14 cellular contexts compared by ENCODE assay signal in the genomic region with DNA sequence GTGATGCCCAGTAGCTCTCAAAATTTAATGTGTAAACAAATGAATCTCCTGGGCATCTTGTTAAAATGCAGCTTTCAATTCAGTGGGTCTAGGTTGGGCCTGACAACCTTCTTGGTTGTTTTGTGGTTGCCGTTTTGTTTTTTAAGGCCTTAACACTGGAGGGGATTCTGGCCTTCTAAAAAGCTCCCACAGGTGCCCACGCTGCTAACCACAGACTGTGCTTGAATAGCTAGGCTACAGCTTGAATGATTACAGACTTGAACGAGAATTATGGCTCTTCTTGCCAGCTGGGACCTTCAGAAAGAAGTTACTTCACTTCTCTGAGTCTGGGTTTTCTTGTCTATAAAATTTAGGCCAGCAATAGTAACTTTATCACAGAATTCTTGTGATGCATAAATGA. TPM values are rescaled to one million over a fixed set of nuclear protein-coding genes. Genes with fewer than 3 reads are reported as not detected.
DNase-seq lines count a peak whose midpoint lies in the region; ATAC-seq and TF ChIP-seq lines count a peak whose summit lies in the region.
"Had no signal": no experiment of that assay in that cellular context is flagged by ENCODE, and none has a peak within 500 bp of the region (broad histone marks: within the 10 kb centered on the region; RNA-seq: fewer than 3 reads in every experiment).

No MANE protein-coding gene starts in this region.

- H3K4me1 ChIP-seq in ACC112 (ENCODE audit: control insufficient read depth, insufficient read depth, low read length, unreplicated experiment) (peaks cover 14% of the 10 kb centered on the region), OCI-LY3 (ENCODE audit: low read length) (peaks cover 19% of the 10 kb centered on the region)
- peaks cover 22% of the 10 kb centered on the region for H3K4me1 ChIP-seq in CD4-positive, alpha-beta memory T cell (ENCODE audit: insufficient read depth, low read length)
- H3K4me1 ChIP-seq in naive thymus-derived CD4-positive, alpha-beta T cell (ENCODE audit: control insufficient read depth in 2 of 2, insufficient read depth in 2 of 2, low read length in 2 of 2), result peaks cover 9 to 12% of the 10 kb centered on the region in 2 donors

- peak overlapping the region in 3 of 7 donors; percentile 87 to 90 (median 89) for H3K27ac Mint-ChIP-seq in CD4-positive, alpha-beta memory T cell
- peak overlapping the region in 7 of 9 donors; percentile 17 to 86 (median 62) for H3K27ac Mint-ChIP-seq in naive thymus-derived CD4-positive, alpha-beta T cell

- H3K9me3 Mint-ChIP-seq in CD4-positive, alpha-beta memory T cell, result no peaks in the 10 kb centered on the region
- no peaks in the 10 kb centered on the region for H3K9me3 Mint-ChIP-seq in naive thymus-derived CD4-positive, alpha-beta T cell

- CTCF ChIA-PET in CD4-positive, alpha-beta memory T cell (lab: Charles Lee; ENCODE audit: partially characterized antibody), result interaction anchor here (0.6 to 11.0 kb wide), 47 partner anchors 10 to 776 kb away, joined by 3 to 388 read pairs (median 5); partner anchors contain the start of genes BATF, ERG28, IFT43 and TGFB3
- CTCF ChIA-PET in naive thymus-derived CD4-positive, alpha-beta T cell (lab: Charles Lee), result interaction anchor here (0.8 to 7.4 kb wide), 18 partner anchors 10 to 405 kb away, joined by 3 to 133 read pairs (median 4); partner anchors contain the start of genes BATF, ERG28, TGFB3 and TTLL5

- no peak for DNase-seq in CD4-positive, alpha-beta memory T cell
- no peak for DNase-seq in naive thymus-derived CD4-positive, alpha-beta T cell
- no peak for DNase-seq in C1 segment of cervical spinal cord (lab: John Stamatoyannopoulos, UW)
- no peak for DNase-seq in NCI-H1417 treated with DMSO at 0.1 percent for 48 hours (lab: John Stamatoyannopoulos, UW)
- DNase-seq in kidney glomerular epithelial cell (lab: John Stamatoyannopoulos, UW), result no peak
- DNase-seq in left cardiac atrium, result no peak
- DNase-seq: NCI-H1436 treated with DMSO at 0.1 percent for 48 hours had no signal

- H3K27ac ChIP-seq in ACC112 (ENCODE audit: low read depth, low read length) (no peak overlapping the region), OCI-LY3 (ENCODE audit: low read length) (peak overlapping the region; percentile 4; the same call in 1 of the 2 replicates)
- no peak overlapping the region for H3K27ac ChIP-seq in CD4-positive, alpha-beta memory T cell (ENCODE audit: low read depth, low read length)
- H3K27ac ChIP-seq in naive thymus-derived CD4-positive, alpha-beta T cell (ENCODE audit: low read depth, low read length), result no peak overlapping the region

- H3K36me3 ChIP-seq in ACC112 (ENCODE audit: insufficient read depth, low read length) (no peaks in the 10 kb centered on the region), OCI-LY3 (replicated peaks; ENCODE audit: low read depth, low read length) (no peaks in the 10 kb centered on the region)
- no peaks in the 10 kb centered on the region for H3K36me3 ChIP-seq in CD4-positive, alpha-beta memory T cell (ENCODE audit: insufficient read depth, low read length)
- H3K36me3 ChIP-seq in naive thymus-derived CD4-positive, alpha-beta T cell (ENCODE audit: control insufficient read depth in 2 of 3, insufficient read depth in 3 of 3, low read length in 3 of 3), result no peaks in the 10 kb centered on the region
- H3K36me3 ChIP-seq: colonic mucosa, left ventricle myocardium inferior, pancreas, suprapubic skin had no signal

- no peak for TF ChIP-seq CTCF in OCI-LY3 (IDR thresholded peaks at IDR 0.05; ENCODE audit: low read depth, low read length)

- H3K9ac ChIP-seq in OCI-LY3 (ENCODE audit: low read length), result peak overlapping the region; percentile 32; the same call in 1 of the 2 replicates

- H3K4me3 ChIP-seq in ACC112 (ENCODE audit: low read depth, low read length), result no peak overlapping the region
- H3K4me3 ChIP-seq in CD4-positive, alpha-beta memory T cell (ENCODE audit: low read length in 2 of 2), result no peak overlapping the region
- H3K4me3 ChIP-seq in OCI-LY3 (ENCODE audit: low read length), result peak overlapping the region; percentile 76
- no peak overlapping the region for H3K4me3 ChIP-seq in naive thymus-derived CD4-positive, alpha-beta T cell (ENCODE audit: low read length)

- no peaks in the 10 kb centered on the region for H4K20me1 ChIP-seq in OCI-LY3 (ENCODE audit: insufficient read depth, low read length)

- intact Hi-C loops in CD4-positive, alpha-beta memory T cell (cut with micrococcal nuclease), result loop anchor here (1.0 to 5.0 kb wide), 2 partner anchors 77 to 330 kb away; no protein-coding TSS in a partner anchor
- intact Hi-C loops in naive thymus-derived CD4-positive, alpha-beta T cell (cut with micrococcal nuclease), result loop anchor here (1.0 to 5.0 kb wide), 6 partner anchors 11 to 575 kb away; partner anchors contain the start of genes BATF (in 1 of the 2) and GPATCH2L (in 1 of the 2)
- intact Hi-C loops in left cardiac atrium (cut with DNase I), result loop anchor here in 1 of 2 donors (1.0 to 5.0 kb wide), 2 partner anchors 77 to 405 kb away; partner anchors contain the start of gene TGFB3

- H2AFZ ChIP-seq in ACC112 (ENCODE audit: low read length, unreplicated experiment), result peak overlapping the region; percentile 4
- H2AFZ ChIP-seq in OCI-LY3 (ENCODE audit: low read depth, low read length), result no peak overlapping the region

- peaks cover 3% of the 10 kb centered on the region in 2 donors for H3K36me3 Mint-ChIP-seq in CD4-positive, alpha-beta memory T cell
- no peaks in the 10 kb centered on the region for H3K36me3 Mint-ChIP-seq in naive thymus-derived CD4-positive, alpha-beta T cell
- H3K36me3 Mint-ChIP-seq: activated CD8-positive, alpha-beta memory T cell treated with anti-CD3 and anti-CD28 coated beads, Interleukin-2, amount 10 ng/mL, durations not matched to agents 7 days and 5 days had no signal

- H3K9me3 ChIP-seq in CD4-positive, alpha-beta memory T cell (ENCODE audit: control insufficient read depth in 1 of 2, low read length in 2 of 2), result no peaks in the 10 kb centered on the region
- H3K9me3 ChIP-seq in OCI-LY3 (ENCODE audit: insufficient read depth, low read length), result no peaks in the 10 kb centered on the region
- no peaks in the 10 kb centered on the region for H3K9me3 ChIP-seq in naive thymus-derived CD4-positive, alpha-beta T cell (ENCODE audit: control insufficient read depth in 2 of 3, low read length in 3 of 3)
- H3K9me3 ChIP-seq: colonic mucosa, pancreas, suprapubic skin had no signal

- H3K4me3 Mint-ChIP-seq in CD4-positive, alpha-beta memory T cell, result peak overlapping the region in 5 of 8 donors; percentile 90 to 99 (median 96)
- H3K4me3 Mint-ChIP-seq in naive thymus-derived CD4-positive, alpha-beta T cell, result peak overlapping the region in 5 of 10 donors; percentile 90 to 96 (median 93)

- H3K79me2 ChIP-seq in ACC112 (ENCODE audit: control insufficient read depth, insufficient read depth, low read length, unreplicated experiment), result peaks cover 16% of the 10 kb centered on the region
- H3K79me2 ChIP-seq in OCI-LY3 (ENCODE audit: low read length), result no peaks in the 10 kb centered on the region

- H3K4me1 Mint-ChIP-seq in CD4-positive, alpha-beta memory T cell, result peaks cover 9 to 15% (median 13%) of the 10 kb centered on the region in 4 donors
- peaks cover 6 to 19% (median 9%) of the 10 kb centered on the region in 7 donors for H3K4me1 Mint-ChIP-seq in naive thymus-derived CD4-positive, alpha-beta T cell

- H3K27me3 ChIP-seq in ACC112 (ENCODE audit: insufficient read depth, low read length) (0 out of 2 replicates have a peak, but pooled peaks cover 2% of the 10 kb centered on the region), OCI-LY3 (ENCODE audit: low read depth, low read length) (no peaks in the 10 kb centered on the region)
- no peaks in the 10 kb centered on the region for H3K27me3 ChIP-seq in CD4-positive, alpha-beta memory T cell (ENCODE audit: insufficient read depth, low read length)
- H3K27me3 ChIP-seq in naive thymus-derived CD4-positive, alpha-beta T cell (ENCODE audit: control insufficient read depth in 2 of 2, insufficient read depth in 2 of 2, low read length in 2 of 2), result no peaks in the 10 kb centered on the region
- H3K27me3 ChIP-seq: colonic mucosa, pancreas, suprapubic skin had no signal

- H3K4me2 ChIP-seq in OCI-LY3 (ENCODE audit: low read length), result peak overlapping the region; percentile 87

- ATAC-seq in naive thymus-derived CD4-positive, alpha-beta T cell, result no peak
- ATAC-seq in left cardiac atrium, result no peak

- no peaks in the 10 kb centered on the region for H3K27me3 Mint-ChIP-seq in CD4-positive, alpha-beta memory T cell
- peaks cover 0 to 8% (median 0%) of the 10 kb centered on the region in 5 donors for H3K27me3 Mint-ChIP-seq in naive thymus-derived CD4-positive, alpha-beta T cell
- H3K27me3 Mint-ChIP-seq: activated CD8-positive, alpha-beta memory T cell treated with anti-CD3 and anti-CD28 coated beads, Interleukin-2, amount 10 ng/mL, durations not matched to agents 7 days and 5 days had no signal

- POLR2A ChIA-PET in CD4-positive, alpha-beta memory T cell (lab: Charles Lee; ENCODE audit: partially characterized antibody), result interaction anchor here (0.6 to 3.0 kb wide), 13 partner anchors 11 to 406 kb away, joined by 3 to 30 read pairs (median 4); partner anchors contain the start of genes BATF, ERG28, TGFB3 and TTLL5
- POLR2A ChIA-PET in naive thymus-derived CD4-positive, alpha-beta T cell (lab: Charles Lee), result interaction anchor here (0.8 to 1.8 kb wide), 5 partner anchors 68 to 405 kb away, joined by 3 to 13 read pairs (median 4); partner anchors contain the start of gene TGFB3

RNA-seq across cellular contexts. Expression of gene FLVCR2, which starts 1.3 kb away (rescaled TPM):
- 1 to 10 TPM; 3.0 to 4.1 TPM for total RNA-seq in CD4-positive, alpha-beta memory T cell
- polyA plus RNA-seq in CD4-positive, alpha-beta memory T cell, result 1 to 10 TPM; 1.9 to 3.3 TPM
- 1 to 10 TPM in 4 of 5 experiments, under 1 TPM in 1; 0.80 to 9.4 (median 5.0) TPM for total RNA-seq in naive thymus-derived CD4-positive, alpha-beta T cell
- polyA plus RNA-seq in naive thymus-derived CD4-positive, alpha-beta T cell, result 1 to 10 TPM; 1.6 to 2.2 TPM
- total RNA-seq in left cardiac atrium, result 1 to 10 TPM; 1.8 TPM

RNA-seq across cellular contexts. Expression of gene BATF, which starts 54.8 kb away (rescaled TPM):
- total RNA-seq in CD4-positive, alpha-beta memory T cell, result 10 to 100 TPM; 17.1 to 20.6 TPM
- polyA plus RNA-seq in CD4-positive, alpha-beta memory T cell, result 10 to 100 TPM; 46.6 to 53.8 TPM
- total RNA-seq in naive thymus-derived CD4-positive, alpha-beta T cell, result 10 to 100 TPM in 3 of 5 experiments, 1 to 10 TPM in 2; 6.8 to 70.0 (median 10.6) TPM
- 10 to 100 TPM; 24.7 to 26.7 TPM for polyA plus RNA-seq in naive thymus-derived CD4-positive, alpha-beta T cell
- 1 to 10 TPM; 1.8 to 2.3 TPM for total RNA-seq in left cardiac atrium
